In genomic region chr12:92360543-92360942, GRCh38 we compare ENCODE assay signal across 16 cellular contexts.
DNase-seq lines count a peak whose midpoint lies in the region; ATAC-seq, FAIRE-seq and TF ChIP-seq lines count a peak whose summit lies in the region.
"Had no signal": no experiment of that assay in that cellular context is flagged by ENCODE, and none has a peak within 500 bp of the region (broad histone marks: within the 10 kb centered on the region; RNA-seq: fewer than 3 reads in every experiment).

No MANE protein-coding gene starts in this region.

- POLR2A ChIA-PET in T-cell (lab: Charles Lee): interaction anchor here (0.6 to 1.3 kb wide), 4 partner anchors 23 to 215 kb away, joined by 3 to 13 read pairs (median 4); partner anchors contain the start of gene BTG1 (in 1 of the 2)

- peaks cover 16 to 46% (median 28%) of the 10 kb centered on the region in 11 experiments; a peak in 19 of 22 replicates for H3K9me3 ChIP-seq in BLaER1 treated with 17β-estradiol and CSF1 and Interleukin-3, amounts not matched to agents 10 nM and 100 nM (replicated peaks in 1 of 11)
- no peaks in the 10 kb centered on the region for H3K9me3 ChIP-seq in psoas muscle
- H3K9me3 ChIP-seq: BE2C, SJSA1, thyroid gland had no signal

- H3K27me3 ChIP-seq in BLaER1 treated with 17β-estradiol and CSF1 and Interleukin-3, amounts not matched to agents 10 nM and 100 nM: no peaks in the 10 kb centered on the region
- H3K27me3 ChIP-seq in psoas muscle (ENCODE audit: insufficient read depth in 3 of 3, low read length in 2 of 3): no peaks in the 10 kb centered on the region
- H3K27me3 ChIP-seq: BE2C, hepatocyte, SJSA1, thyroid gland had no signal

- H3K27ac ChIP-seq in BLaER1 treated with 17β-estradiol and CSF1 and Interleukin-3, amounts not matched to agents 10 nM and 100 nM: peak overlapping the region in 9 of 11 experiments; percentile 10 to 99 (median 93); a peak in 14 of 22 replicates
- no peak overlapping the region for H3K27ac ChIP-seq in substantia nigra (ENCODE audit: low read depth, low read length, poor library complexity, severe bottlenecking)
- no peak overlapping the region for H3K27ac ChIP-seq in psoas muscle
- H3K27ac ChIP-seq: hepatocyte, SJSA1, thyroid gland had no signal

- intact Hi-C loops in psoas muscle (cut with DNase I): no loop called here

- DNase-seq in D721Med (ENCODE audit: insufficient read length, low spot score) (no peak), T-cell (peak in 10 of 34 experiments; percentile 7 to 22 (median 18)), substantia nigra (lab: John Stamatoyannopoulos, UW) (no peak), psoas muscle (no peak)
- peak in 1 of 3 experiments; percentile 11 for DNase-seq in effector memory CD8-positive, alpha-beta T cell
- DNase-seq: BE2C, left cardiac atrium, NCI-H1048, NCI-H2171, thyroid gland had no signal

- peaks cover 79 to 86% (median 85%) of the 10 kb centered on the region in 3 donors for H3K4me1 Mint-ChIP-seq in T-cell
- peaks cover 45 to 65% of the 10 kb centered on the region in 2 donors for H3K4me1 Mint-ChIP-seq in effector memory CD8-positive, alpha-beta T cell (ENCODE audit: low read depth in 2 of 2)

- H3K27me3 Mint-ChIP-seq in T-cell: no peaks in the 10 kb centered on the region
- no peaks in the 10 kb centered on the region for H3K27me3 Mint-ChIP-seq in effector memory CD8-positive, alpha-beta T cell

- CTCF ChIA-PET in T-cell (lab: Charles Lee): interaction anchor here in 1 of 2 donors (1.1 kb wide), 2 partner anchors 38 to 215 kb away, joined by 3 read pairs; partner anchors contain the start of gene BTG1

- H4K20me1 ChIP-seq in BLaER1 treated with 17β-estradiol and CSF1 and Interleukin-3, amounts not matched to agents 10 nM and 100 nM: no peaks in the 10 kb centered on the region

- H3K36me3 Mint-ChIP-seq in T-cell: peaks cover 29% of the 10 kb centered on the region
- peaks cover 7% of the 10 kb centered on the region for H3K36me3 Mint-ChIP-seq in effector memory CD8-positive, alpha-beta T cell (ENCODE audit: insufficient read depth)

- peaks cover 8 to 50% (median 16%) of the 10 kb centered on the region in 3 donors for H3K9me3 Mint-ChIP-seq in T-cell
- peaks cover 0 to 5% of the 10 kb centered on the region in 2 donors for H3K9me3 Mint-ChIP-seq in effector memory CD8-positive, alpha-beta T cell

- WGBS in psoas muscle, 3 donors: 90 to 95% (median 92%) methylated on average over 2 of the region's 2 CpGs

- H3K4me3 Mint-ChIP-seq in T-cell: peak overlapping the region in 1 of 3 donors; percentile 2
- peak overlapping the region; percentile 34 to 38 for H3K4me3 Mint-ChIP-seq in effector memory CD8-positive, alpha-beta T cell

- H3K4me1 ChIP-seq in BLaER1 treated with 17β-estradiol and CSF1 and Interleukin-3, amounts not matched to agents 10 nM and 100 nM: peaks cover 52 to 65% (median 61%) of the 10 kb centered on the region in 10 experiments
- no peaks in the 10 kb centered on the region for H3K4me1 ChIP-seq in psoas muscle
- H3K4me1 ChIP-seq: SJSA1, thyroid gland had no signal

- no peak overlapping the region; a peak in 1 of 20 replicates for H3K4me3 ChIP-seq in BLaER1 treated with 17β-estradiol and CSF1 and Interleukin-3, amounts not matched to agents 10 nM and 100 nM
- no peak overlapping the region for H3K4me3 ChIP-seq in psoas muscle
- H3K4me3 ChIP-seq: hepatocyte, SJSA1, thyroid gland had no signal

- H3K4me2 ChIP-seq in BLaER1 treated with 17β-estradiol and CSF1 and Interleukin-3, amounts not matched to agents 10 nM and 100 nM: peak overlapping the region in 10 of 11 experiments; percentile 16 to 91 (median 76); a peak in 17 of 22 replicates
- H3K4me2 ChIP-seq: hepatocyte had no signal

- peaks cover 0 to 7% (median 0%) of the 10 kb centered on the region in 11 experiments; a peak in 1 of 22 replicates for H3K36me3 ChIP-seq in BLaER1 treated with 17β-estradiol and CSF1 and Interleukin-3, amounts not matched to agents 10 nM and 100 nM
- H3K36me3 ChIP-seq in psoas muscle (ENCODE audit: insufficient read depth in 1 of 2, low read depth in 1 of 2): no peaks in the 10 kb centered on the region
- H3K36me3 ChIP-seq: BE2C, SJSA1, thyroid gland had no signal

- TF ChIP-seq CTCF in D721Med (IDR thresholded peaks at IDR 0.05; ENCODE audit: insufficient read depth, missing control alignments) (no peak), psoas muscle (IDR thresholded peaks at IDR 0.05) (no peak)

- ATAC-seq in T-cell (replicated peaks in 1 of 4): peak; percentile 64 to 81 (median 70)
- peak; percentile 80 for ATAC-seq in effector memory CD8-positive, alpha-beta T cell (replicated peaks)
- no peak for ATAC-seq in HG03354 (IDR thresholded peaks at IDR 0.05; ENCODE audit: poor library complexity, severe bottlenecking, unreplicated experiment)
- no peak for ATAC-seq in HG03565 (IDR thresholded peaks at IDR 0.05; ENCODE audit: unreplicated experiment)
- ATAC-seq in psoas muscle: no peak
- ATAC-seq: left cardiac atrium had no signal

- no peak overlapping the region for H3K9ac ChIP-seq in BLaER1 treated with 17β-estradiol and CSF1 and Interleukin-3, amounts not matched to agents 10 nM and 100 nM

- peak; percentile 48 for FAIRE-seq in D721Med (lab: Jason Lieb, UNC)
- FAIRE-seq: HTR-8/SVneo had no signal

- peak overlapping the region; percentile 84 to 87 for H3K27ac Mint-ChIP-seq in T-cell
- peak overlapping the region; percentile 92 to 96 for H3K27ac Mint-ChIP-seq in effector memory CD8-positive, alpha-beta T cell

Comparison
In these comparisons a context has a peak if more than half of its experiments do, and no peak if none do; other contexts are left out.
1. H3K27ac ChIP-seq: peak in BLaER1 treated with 17β-estradiol and CSF1 and Interleukin-3, amounts not matched to agents 10 nM and 100 nM (9 of 11); none in substantia nigra (single experiment) and psoas muscle (single experiment).
2. ATAC-seq: peak in T-cell (4 of 4) and effector memory CD8-positive, alpha-beta T cell (single experiment); none in HG03354 (single experiment), HG03565 (single experiment) and psoas muscle (0 of 4).